Comparison of ENCODE assay signal across 8 cellular contexts in genomic region chr9:107638496-107638895, GRCh38.
DNase-seq lines count a peak whose midpoint lies in the region; ATAC-seq and TF ChIP-seq lines count a peak whose summit lies in the region.

No MANE protein-coding gene starts in this region.

- H3K4me3 Mint-ChIP-seq in endodermal cell (peak overlapping the region; percentile 58), neural crest cell (peak overlapping the region; percentile 82)

- H3K4me3 ChIP-seq in AG04449 (ENCODE audit: low read depth, low read length): peak overlapping the region; percentile 59
- peak overlapping the region; percentile 44 for H3K4me3 ChIP-seq in NT2/D1 (ENCODE audit: insufficient read length, low read depth)
- H3K4me3 ChIP-seq in endodermal cell (ENCODE audit: low read length): no peak overlapping the region

- no peak for TF ChIP-seq CTCF in AG04449 (IDR thresholded peaks at IDR 0.05; ENCODE audit: insufficient read depth, low read length, missing control alignments)
- TF ChIP-seq CTCF in endodermal cell (conservative IDR thresholded peaks at IDR 0.05): no peak
- TF ChIP-seq CTCF in neural crest cell (conservative IDR thresholded peaks at IDR 0.05): no peak

- POLR2A ChIA-PET in AG04449 (lab: Yijun Ruan, JAX): interaction anchor here (0.7 to 0.8 kb wide), 2 partner anchors 9 kb away, joined by 3 to 5 read pairs; no protein-coding TSS in a partner anchor

- no peak overlapping the region for H3K27ac ChIP-seq in endodermal cell (ENCODE audit: low read depth, low read length)

- CTCF ChIA-PET in AG04449 (lab: Yijun Ruan, JAX): no interaction called here

- WGBS in endodermal cell (ENCODE audit: insufficient coverage in 1 of 2, insufficient read length in 1 of 2), 2 experiments: 62 to 81% methylated on average over 4 to 5 of the region's 5 CpGs

- peaks cover 12% of the 10 kb centered on the region for H3K4me1 Mint-ChIP-seq in endodermal cell
- peaks cover 52% of the 10 kb centered on the region for H3K4me1 Mint-ChIP-seq in neural crest cell

- H3K9me3 ChIP-seq in NT2/D1 (ENCODE audit: insufficient read depth, low read length): no peaks in the 10 kb centered on the region
- no peaks in the 10 kb centered on the region for H3K9me3 ChIP-seq in endodermal cell (ENCODE audit: control insufficient read depth, low read length)

- H3K4me1 ChIP-seq in NT2/D1 (ENCODE audit: insufficient read depth, insufficient read length) (no peaks in the 10 kb centered on the region), endodermal cell (ENCODE audit: control insufficient read depth, insufficient read depth, low read length) (no peaks in the 10 kb centered on the region)

- DNase-seq in AG04449 (ENCODE audit: low read depth, low spot score) (no peak), NT2/D1 (ENCODE audit: low read depth, low spot score) (no peak), endodermal cell (no peak), neural crest cell (ENCODE audit: low read depth, low spot score) (no peak)
- no peak for DNase-seq in activated effector memory CD4-positive, alpha-beta T cell treated with anti-CD3 and anti-CD28 coated beads, Interleukin-2, amount 50 U/mL, for 16 hours

- H3K36me3 ChIP-seq in NT2/D1 (ENCODE audit: insufficient read depth, insufficient read length, low read length): no peaks in the 10 kb centered on the region
- no peaks in the 10 kb centered on the region for H3K36me3 ChIP-seq in endodermal cell (ENCODE audit: control insufficient read depth, insufficient read depth, low read length)

- H3K9me3 Mint-ChIP-seq in endodermal cell (no peaks in the 10 kb centered on the region), neural crest cell (no peaks in the 10 kb centered on the region)

- H3K27me3 Mint-ChIP-seq in endodermal cell (ENCODE audit: insufficient read depth): peaks cover 61% of the 10 kb centered on the region
- H3K27me3 Mint-ChIP-seq in neural crest cell (ENCODE audit: low read depth): peaks cover 18% of the 10 kb centered on the region

- H3K36me3 Mint-ChIP-seq in endodermal cell (ENCODE audit: low read depth) (no peaks in the 10 kb centered on the region), neural crest cell (ENCODE audit: low read depth) (no peaks in the 10 kb centered on the region)

- peaks cover 12% of the 10 kb centered on the region for H3K27me3 ChIP-seq in NT2/D1 (ENCODE audit: insufficient read depth, insufficient read length)
- H3K27me3 ChIP-seq in endodermal cell (ENCODE audit: control insufficient read depth, insufficient read depth, low read length, poor library complexity, severe bottlenecking): peaks cover 65% of the 10 kb centered on the region

- H3K27ac Mint-ChIP-seq in endodermal cell (no peak overlapping the region), neural crest cell (ENCODE audit: unreplicated experiment) (peak overlapping the region; percentile 93)

- ATAC-seq in GM18909 (IDR thresholded peaks at IDR 0.05; ENCODE audit: poor library complexity, unreplicated experiment): no peak
- no peak for ATAC-seq in HG03175 (IDR thresholded peaks at IDR 0.05; ENCODE audit: unreplicated experiment)
- no peak for ATAC-seq in GM21825 (IDR thresholded peaks at IDR 0.05; ENCODE audit: unreplicated experiment)

- peak overlapping the region; percentile 27 for H3K9ac ChIP-seq in NT2/D1 (ENCODE audit: insufficient read length, low read depth)
- H3K9ac ChIP-seq in endodermal cell (ENCODE audit: extremely low read depth, low read length, poor library complexity, severe bottlenecking): no peak overlapping the region
